8 cellular contexts compared by ENCODE assay signal in the genomic region with DNA sequence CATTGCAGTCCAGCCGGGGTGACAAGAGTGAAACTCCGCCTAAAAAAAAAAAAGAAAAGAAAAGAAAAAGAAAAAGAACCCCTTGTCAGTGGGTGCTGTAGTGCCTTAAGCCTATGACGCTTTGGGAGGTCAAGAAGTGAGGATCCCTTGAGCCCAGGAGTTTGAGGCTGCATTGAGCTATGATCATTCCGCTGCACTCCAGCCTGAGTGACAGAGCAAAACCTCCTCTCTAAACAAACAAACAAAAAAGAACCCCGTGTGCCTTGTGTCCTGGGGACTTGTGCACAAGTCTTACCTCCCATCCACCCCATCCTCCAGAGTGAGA. TPM values are rescaled to one million over a fixed set of nuclear protein-coding genes. Genes with fewer than 3 reads are reported as not detected.
DNase-seq lines count a peak whose midpoint lies in the region; ATAC-seq and TF ChIP-seq lines count a peak whose summit lies in the region.

No MANE protein-coding gene starts in this region.

- peaks cover 62% of the 10 kb centered on the region for H3F3A ChIP-seq in PC-9 (ENCODE audit: insufficient read depth, low read depth)

- peak overlapping the region; percentile 78 to 99 (median 95) for H3K4me2 ChIP-seq in BLaER1 treated with 17β-estradiol and CSF1 and Interleukin-3, amounts not matched to agents 10 nM and 100 nM
- peak overlapping the region; percentile 94 for H3K4me2 ChIP-seq in PC-9

- peaks cover 12% of the 10 kb centered on the region for H3K4me1 Mint-ChIP-seq in neural crest cell

- H3K36me3 Mint-ChIP-seq in neural crest cell (ENCODE audit: low read depth): no peaks in the 10 kb centered on the region

- H3K27ac ChIP-seq in BLaER1 treated with 17β-estradiol and CSF1 and Interleukin-3, amounts not matched to agents 10 nM and 100 nM: peak overlapping the region; percentile 9 to 93 (median 87); a peak in 21 of 22 replicates
- H3K27ac ChIP-seq in PC-9: peak overlapping the region; percentile 96
- H3K27ac ChIP-seq in duodenal mucosa (ENCODE audit: low read depth, low read length): peak overlapping the region; percentile 84

- H3K9ac ChIP-seq in BLaER1 treated with 17β-estradiol and CSF1 and Interleukin-3, amounts not matched to agents 10 nM and 100 nM: peak overlapping the region; percentile 46 to 86 (median 77); a peak in 21 of 22 replicates
- peak overlapping the region; percentile 36 to 70 for H3K9ac ChIP-seq in duodenal mucosa (ENCODE audit: low read depth in 1 of 2, low read length in 2 of 2)

- H3K4me3 Mint-ChIP-seq in neural crest cell: peak overlapping the region; percentile 16

- TSS peak; percentile 89 for BruUV-seq in PC-9 (replicated peaks; lab: Mats Ljungman, UMichigan)

- peaks cover 0 to 9% (median 0%) of the 10 kb centered on the region in 11 experiments; a peak in 1 of 22 replicates for H3K36me3 ChIP-seq in BLaER1 treated with 17β-estradiol and CSF1 and Interleukin-3, amounts not matched to agents 10 nM and 100 nM
- H3K36me3 ChIP-seq in PC-9 (ENCODE audit: low read depth) (peaks cover 7% of the 10 kb centered on the region; the same call in 1 of the 2 replicates), duodenal mucosa (ENCODE audit: control insufficient read depth in 1 of 2, insufficient read depth in 2 of 2, low read length in 2 of 2) (no peaks in the 10 kb centered on the region)

- in situ Hi-C loops in G401 (cut with HindIII; ENCODE audit: low sequenced_read_pairs): no loop called here

- intact Hi-C loops in PC-9 (cut with micrococcal nuclease; ENCODE audit: unreplicated experiment): loop anchor here (10.0 kb wide), 2 partner anchors 184 to 426 kb away; a partner anchor contains a TSS

- H3K4me3 ChIP-seq in BLaER1 treated with 17β-estradiol and CSF1 and Interleukin-3, amounts not matched to agents 10 nM and 100 nM: peak overlapping the region in 7 of 10 experiments; percentile 47 to 67 (median 50); a peak in 13 of 20 replicates
- H3K4me3 ChIP-seq in PC-9 (peak overlapping the region; percentile 57; the same call in 1 of the 2 replicates), duodenal mucosa (ENCODE audit: low read depth in 1 of 2, low read length in 2 of 2) (peak overlapping the region; percentile 26 to 52)

- no peaks in the 10 kb centered on the region for H3K9me2 ChIP-seq in PC-9 (ENCODE audit: insufficient read depth)

- peak overlapping the region; percentile 89 for H3K27ac Mint-ChIP-seq in neural crest cell (ENCODE audit: unreplicated experiment)

- no peaks in the 10 kb centered on the region for H4K20me1 ChIP-seq in BLaER1 treated with 17β-estradiol and CSF1 and Interleukin-3, amounts not matched to agents 10 nM and 100 nM
- no peaks in the 10 kb centered on the region for H4K20me1 ChIP-seq in PC-9 (ENCODE audit: insufficient read depth)

- H3K79me2 ChIP-seq in PC-9 (ENCODE audit: low read depth): peaks cover 12% of the 10 kb centered on the region; the same call in 1 of the 2 replicates

- H3K9me3 Mint-ChIP-seq in neural crest cell: no peaks in the 10 kb centered on the region

- H3K27me3 ChIP-seq in BLaER1 treated with 17β-estradiol and CSF1 and Interleukin-3, amounts not matched to agents 10 nM and 100 nM: no peaks in the 10 kb centered on the region
- H3K27me3 ChIP-seq in PC-9 (ENCODE audit: insufficient read depth, low read depth): no peaks in the 10 kb centered on the region
- H3K27me3 ChIP-seq in duodenal mucosa (ENCODE audit: control insufficient read depth in 1 of 2, insufficient read depth in 2 of 2, low read length in 2 of 2): no peaks in the 10 kb centered on the region

- H3K27me3 Mint-ChIP-seq in neural crest cell (ENCODE audit: low read depth): peaks cover 5% of the 10 kb centered on the region

- H2AFZ ChIP-seq in PC-9: no peak overlapping the region

- TF ChIP-seq CTCF in PC-9 (conservative IDR thresholded peaks at IDR 0.05) (no peak), neural crest cell (conservative IDR thresholded peaks at IDR 0.05) (no peak)

- CTCF ChIA-PET in PC-9 (lab: Charles Lee): interaction anchor here (1.2 kb wide), 1 partner anchor 156 kb away, joined by 3 read pairs; a partner anchor contains a TSS

- peaks cover 53 to 93% (median 79%) of the 10 kb centered on the region in 10 experiments for H3K4me1 ChIP-seq in BLaER1 treated with 17β-estradiol and CSF1 and Interleukin-3, amounts not matched to agents 10 nM and 100 nM
- peaks cover 61% of the 10 kb centered on the region for H3K4me1 ChIP-seq in PC-9 (replicated peaks; ENCODE audit: insufficient read depth)
- H3K4me1 ChIP-seq in duodenal mucosa (ENCODE audit: control insufficient read depth in 1 of 2, insufficient read depth in 2 of 2, low read length in 2 of 2): peaks cover 35 to 36% of the 10 kb centered on the region in 2 donors

- DNase-seq in PC-9: no peak
- no peak for DNase-seq in neural crest cell (ENCODE audit: low read depth, low spot score)
- no peak for DNase-seq in G401 (ENCODE audit: low spot score)
- no peak for DNase-seq in amniotic stem cell (lab: John Stamatoyannopoulos, UW)
- DNase-seq in stimulated activated naive CD4-positive, alpha-beta T cell treated with Interleukin-2 at 50 U/mL for 16 hours (lab: John Stamatoyannopoulos, UW): no peak

- H3K9me3 ChIP-seq in BLaER1 treated with 17β-estradiol and CSF1 and Interleukin-3, amounts not matched to agents 10 nM and 100 nM (replicated peaks in 1 of 11): peaks cover 0 to 10% (median 0%) of the 10 kb centered on the region in 11 experiments; a peak in 4 of 22 replicates
- peaks cover 15% of the 10 kb centered on the region for H3K9me3 ChIP-seq in PC-9 (ENCODE audit: insufficient read depth, low read depth)
- no peaks in the 10 kb centered on the region for H3K9me3 ChIP-seq in duodenal mucosa (ENCODE audit: control insufficient read depth in 1 of 2, low read length in 2 of 2)

- POLR2A ChIA-PET in PC-9 (lab: Charles Lee; ENCODE audit: unreplicated experiment): interaction anchor here (0.6 to 1.2 kb wide), 11 partner anchors 12 to 510 kb away, joined by 3 to 8 read pairs (median 5); a partner anchor contains a TSS

- ATAC-seq in HG03432 (IDR thresholded peaks at IDR 0.05; ENCODE audit: unreplicated experiment): no peak

RNA-seq across cellular contexts. Expression of a gene that starts 33.5 kb away (rescaled TPM):
- total RNA-seq in PC-9 (2021): 35.1 and 44.0 TPM in 2 replicates
- total RNA-seq in neural crest cell: 53.3 and 56.1 TPM in 2 replicates
- 2.8 and 11.2 TPM in 2 replicates for total RNA-seq in G401 (2014; rRNA removed; shearing (Covaris generic))
